9 cellular contexts compared by ENCODE assay signal in the genomic region with DNA sequence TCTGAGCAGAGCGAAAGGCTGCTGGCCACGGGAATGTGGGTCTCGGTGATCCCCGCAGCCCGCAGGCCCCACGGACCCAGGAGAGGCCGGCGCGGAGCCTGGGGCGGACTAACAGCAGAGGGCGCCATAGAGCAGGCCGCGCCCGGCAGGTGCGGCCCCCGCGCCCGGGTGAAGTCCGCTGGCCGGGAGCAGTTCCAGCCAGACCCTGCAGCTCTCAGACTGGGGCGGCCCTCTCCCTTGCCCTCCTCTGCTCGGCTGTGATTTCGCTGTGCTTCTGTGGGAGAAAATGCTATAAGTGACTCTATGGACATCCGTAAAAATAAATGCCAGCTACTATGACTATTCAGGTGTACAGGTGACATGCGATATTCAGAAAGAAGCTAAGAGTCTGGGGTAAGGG. TPM values are rescaled to one million over a fixed set of nuclear protein-coding genes. Genes with fewer than 3 reads are reported as not detected.
DNase-seq lines count a peak whose midpoint lies in the region; ATAC-seq and TF ChIP-seq lines count a peak whose summit lies in the region.
"Had no signal": no experiment of that assay in that cellular context is flagged by ENCODE, and none has a peak within 500 bp of the region (broad histone marks: within the 10 kb centered on the region; RNA-seq: fewer than 3 reads in every experiment).

No MANE protein-coding gene starts in this region.

- peak overlapping the region in 1 of 4 donors; percentile 39 for H3K4me3 Mint-ChIP-seq in CD4-positive, CD25-positive, alpha-beta regulatory T cell
- no peak overlapping the region for H3K4me3 Mint-ChIP-seq in endothelial cell (ENCODE audit: unreplicated experiment)
- H3K4me3 Mint-ChIP-seq in natural killer cell: no peak overlapping the region
- peak overlapping the region; percentile 15 for H3K4me3 Mint-ChIP-seq in stimulated activated naive CD8-positive, alpha-beta T cell treated with anti-CD3 and anti-CD28 coated beads, Interleukin-15, Interleukin-2, amounts not matched to agents 100 ng/mL and 50 ng/mL, for 24 hours

- peak; percentile 73 to 74 for ATAC-seq in CD4-positive, CD25-positive, alpha-beta regulatory T cell (ENCODE audit: low read depth in 2 of 2)
- peak; percentile 58 for ATAC-seq in GM21515 (IDR thresholded peaks at IDR 0.05; ENCODE audit: unreplicated experiment)
- ATAC-seq in natural killer cell: peak; percentile 84 to 97 (median 87)
- ATAC-seq in HG03457 (IDR thresholded peaks at IDR 0.05; ENCODE audit: unreplicated experiment): no peak

- H3K27ac Mint-ChIP-seq in CD4-positive, CD25-positive, alpha-beta regulatory T cell: no peak overlapping the region
- H3K27ac Mint-ChIP-seq in endothelial cell (ENCODE audit: unreplicated experiment): no peak overlapping the region
- H3K27ac Mint-ChIP-seq in natural killer cell: no peak overlapping the region
- no peak overlapping the region for H3K27ac Mint-ChIP-seq in stimulated activated naive CD8-positive, alpha-beta T cell treated with anti-CD3 and anti-CD28 coated beads, Interleukin-15, Interleukin-2, amounts not matched to agents 100 ng/mL and 50 ng/mL, for 24 hours

- H3K9me3 ChIP-seq in CD4-positive, CD25-positive, alpha-beta regulatory T cell (ENCODE audit: control insufficient read depth in 2 of 2, low read length in 2 of 2): no peaks in the 10 kb centered on the region

- peaks cover 0 to 3% (median 0%) of the 10 kb centered on the region in 7 donors for H3K9me3 Mint-ChIP-seq in CD4-positive, CD25-positive, alpha-beta regulatory T cell
- no peaks in the 10 kb centered on the region for H3K9me3 Mint-ChIP-seq in endothelial cell (ENCODE audit: unreplicated experiment)
- H3K9me3 Mint-ChIP-seq in natural killer cell: no peaks in the 10 kb centered on the region
- H3K9me3 Mint-ChIP-seq in stimulated activated naive CD8-positive, alpha-beta T cell treated with anti-CD3 and anti-CD28 coated beads, Interleukin-15, Interleukin-2, amounts not matched to agents 100 ng/mL and 50 ng/mL, for 24 hours: no peaks in the 10 kb centered on the region

- H3K27ac ChIP-seq in CD4-positive, CD25-positive, alpha-beta regulatory T cell (ENCODE audit: insufficient read depth, low read length, poor library complexity, severe bottlenecking): no peak overlapping the region

- H3K36me3 Mint-ChIP-seq in CD4-positive, CD25-positive, alpha-beta regulatory T cell: no peaks in the 10 kb centered on the region
- H3K36me3 Mint-ChIP-seq in endothelial cell (ENCODE audit: low read depth, unreplicated experiment) (no peaks in the 10 kb centered on the region), natural killer cell (no peaks in the 10 kb centered on the region)
- H3K36me3 Mint-ChIP-seq in stimulated activated naive CD8-positive, alpha-beta T cell treated with anti-CD3 and anti-CD28 coated beads, Interleukin-15, Interleukin-2, amounts not matched to agents 100 ng/mL and 50 ng/mL, for 24 hours (ENCODE audit: low read depth): no peaks in the 10 kb centered on the region

- H3K4me1 Mint-ChIP-seq in CD4-positive, CD25-positive, alpha-beta regulatory T cell: peaks cover 0 to 10% (median 4%) of the 10 kb centered on the region in 4 donors
- H3K4me1 Mint-ChIP-seq in endothelial cell (ENCODE audit: unreplicated experiment): peaks cover 4% of the 10 kb centered on the region
- peaks cover 5 to 9% of the 10 kb centered on the region in 2 donors for H3K4me1 Mint-ChIP-seq in natural killer cell
- peaks cover 11% of the 10 kb centered on the region for H3K4me1 Mint-ChIP-seq in stimulated activated naive CD8-positive, alpha-beta T cell treated with anti-CD3 and anti-CD28 coated beads, Interleukin-15, Interleukin-2, amounts not matched to agents 100 ng/mL and 50 ng/mL, for 24 hours (ENCODE audit: low read depth)

- no peaks in the 10 kb centered on the region for H3K36me3 ChIP-seq in CD4-positive, CD25-positive, alpha-beta regulatory T cell (ENCODE audit: control insufficient read depth, insufficient read depth, low read length)

- DNase-seq in CD4-positive, CD25-positive, alpha-beta regulatory T cell: peak; percentile 13 to 46 (median 41)
- peak; percentile 13 for DNase-seq in NCI-H226
- peak; percentile 87 for DNase-seq in activated CD8-positive, alpha-beta memory T cell treated with anti-CD3 and anti-CD28 coated beads for 24 hours
- peak; percentile 81 for DNase-seq in endothelial cell (ENCODE audit: low spot score)
- DNase-seq in natural killer cell: peak; percentile 56

- H3K4me1 ChIP-seq in CD4-positive, CD25-positive, alpha-beta regulatory T cell (ENCODE audit: control insufficient read depth, insufficient read depth, low read length, poor library complexity, severe bottlenecking): peaks cover 7% of the 10 kb centered on the region

- TF ChIP-seq CTCF in endothelial cell (IDR thresholded peaks at IDR 0.05; ENCODE audit: unreplicated experiment) (peak; percentile 96), natural killer cell (IDR thresholded peaks at IDR 0.05) (peak; percentile 94)

- peaks cover 25% of the 10 kb centered on the region for H3K27me3 ChIP-seq in CD4-positive, CD25-positive, alpha-beta regulatory T cell (ENCODE audit: control insufficient read depth, insufficient read depth, low read length)

- intact Hi-C loops in natural killer cell (cut with micrococcal nuclease): loop anchor here (2.0 kb wide), 1 partner anchor 155 kb away; no protein-coding TSS in a partner anchor

- no peak overlapping the region for H3K4me3 ChIP-seq in CD4-positive, CD25-positive, alpha-beta regulatory T cell (ENCODE audit: low read depth, low read length)

- peaks cover 36% of the 10 kb centered on the region for H3K27me3 Mint-ChIP-seq in CD4-positive, CD25-positive, alpha-beta regulatory T cell
- H3K27me3 Mint-ChIP-seq in endothelial cell (ENCODE audit: unreplicated experiment): peaks cover 2% of the 10 kb centered on the region
- H3K27me3 Mint-ChIP-seq in natural killer cell (ENCODE audit: low read depth in 2 of 2): peaks cover 50 to 68% of the 10 kb centered on the region in 2 donors
- H3K27me3 Mint-ChIP-seq in stimulated activated naive CD8-positive, alpha-beta T cell treated with anti-CD3 and anti-CD28 coated beads, Interleukin-15, Interleukin-2, amounts not matched to agents 100 ng/mL and 50 ng/mL, for 24 hours: peaks cover 76% of the 10 kb centered on the region

RNA-seq across cellular contexts. Expression of a gene that starts 37.7 kb away (rescaled TPM):
- not detected for total RNA-seq in CD4-positive, CD25-positive, alpha-beta regulatory T cell
- polyA plus RNA-seq in CD4-positive, CD25-positive, alpha-beta regulatory T cell: not detected
- total RNA-seq in endothelial cell (ENCODE audit: unreplicated experiment): not detected
- total RNA-seq in natural killer cell: not detected
- total RNA-seq: subcutaneous adipose tissue had no signal

Comparison
In these comparisons a context has a peak if more than half of its experiments do, and no peak if none do; other contexts are left out.
1. DNase-seq: peak in every context shown above with its lines; median percentile 87 in activated CD8-positive, alpha-beta memory T cell treated with anti-CD3 and anti-CD28 coated beads for 24 hours; 81 in endothelial cell; 56 in natural killer cell; 41 in CD4-positive, CD25-positive, alpha-beta regulatory T cell; 13 in NCI-H226.